Comparison of ENCODE assay signal across 29 cellular contexts in the genomic region with DNA sequence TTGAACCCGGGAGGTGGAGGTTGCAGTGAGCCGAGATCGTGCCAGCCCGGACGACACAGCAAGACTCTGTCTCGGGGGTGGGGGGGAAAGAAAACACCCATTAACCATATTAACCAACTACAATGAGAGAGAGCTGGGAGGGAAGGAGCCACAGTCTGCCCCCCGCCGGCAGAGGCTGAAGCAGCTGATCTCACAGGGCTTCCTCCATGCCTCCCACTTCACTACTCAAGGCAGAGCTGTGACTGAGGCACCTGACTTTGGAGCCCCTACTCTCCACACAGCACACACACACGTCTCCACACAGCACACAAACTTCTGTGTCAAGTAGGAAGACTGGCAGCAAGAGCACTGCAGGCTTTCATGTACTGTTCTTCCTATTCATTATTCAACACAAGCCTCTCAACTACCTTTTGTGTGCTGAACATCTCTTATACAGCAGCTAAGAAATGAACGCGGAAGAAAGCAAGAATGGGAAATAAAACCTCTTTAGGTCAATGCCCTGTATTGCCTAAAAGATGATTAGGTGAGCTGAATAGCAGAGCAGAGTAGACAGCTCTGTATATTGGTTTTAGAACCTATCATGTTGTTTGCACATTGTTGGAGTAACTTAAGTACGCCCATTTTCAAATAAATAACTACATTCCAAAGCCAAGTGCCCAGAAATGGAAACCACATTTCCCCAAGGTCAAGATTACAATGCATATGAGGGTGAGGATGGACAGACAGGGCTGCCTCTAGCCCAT.
"Had no signal": no experiment of that assay in that cellular context is flagged by ENCODE, and none has a peak within 500 bp of the region (broad histone marks: within the 10 kb centered on the region; RNA-seq: fewer than 3 reads in every experiment).

No MANE protein-coding gene starts in this region.

- H3K27ac ChIP-seq: adrenal gland, body of pancreas, colonic mucosa, neutrophil, ovary, tibial artery had no signal

- H3K27ac Mint-ChIP-seq: activated CD4-positive, alpha-beta T cell treated with anti-CD3 and anti-CD28 coated beads, Interleukin-2, amount 10 ng/mL, durations not matched to agents 7 days and 5 days; activated CD8-positive, alpha-beta T cell treated with anti-CD3 and anti-CD28 coated beads for 36 hours; activated naive CD8-positive, alpha-beta T cell; nephron progenitor cell; progenitor cell of endocrine pancreas; stimulated activated memory B cell treated with anti-CD40 and anti-IgM and Interleukin-4, amounts not matched to agents 10 μg/mL and 1 μg/mL and 100 μg/mL, for 72 hours had no signal

- H3K9me3 Mint-ChIP-seq: activated CD4-positive, alpha-beta T cell treated with anti-CD3 and anti-CD28 coated beads, Interleukin-2, amount 10 ng/mL, durations not matched to agents 7 days and 5 days; activated CD8-positive, alpha-beta T cell treated with anti-CD3 and anti-CD28 coated beads for 36 hours; naive B cell; nephron progenitor cell; stimulated activated memory B cell treated with anti-CD40 and anti-IgM and Interleukin-4, amounts not matched to agents 10 μg/mL and 1 μg/mL and 100 μg/mL, for 72 hours had no signal

- H3K27me3 ChIP-seq: adrenal gland, body of pancreas, cardiac muscle cell, colonic mucosa, neutrophil, ovary, stomach, tibial artery had no signal

- DNase-seq: activated CD4-positive, alpha-beta T cell treated with anti-CD3 and anti-CD28 coated beads, Interleukin-2, amount 10 ng/mL, durations not matched to agents 7 days and 5 days; activated CD4-positive, CD25-positive, alpha-beta regulatory T cell treated with anti-CD3 and anti-CD28 coated beads, Interleukin-2, amount 50 U/mL, for 72 hours; activated CD8-positive, alpha-beta T cell treated with anti-CD3 and anti-CD28 coated beads for 36 hours; activated effector memory CD4-positive, alpha-beta T cell treated with Interleukin-2 at 50 U/mL for 16 hours; activated naive CD4-positive, alpha-beta T cell treated with Interleukin-2 at 50 U/mL for 16 hours; body of pancreas; cerebellar nuclear complex; colonic mucosa; effector CD8-positive, alpha-beta T cell; left ventricle myocardium inferior; naive B cell; nephron progenitor cell; ovary; small intestine; stimulated activated CD4-positive, alpha-beta T cell treated with anti-CD3 and anti-CD28 coated beads, Interleukin-4, amount 100 ng/mL, for 24 hours; stomach; T-helper 1 cell; T1000; tibial artery had no signal

- H3K36me3 ChIP-seq: ovary had no signal

- H3K4me1 ChIP-seq: body of pancreas, colonic mucosa, tibial artery had no signal

- H3K27me3 Mint-ChIP-seq: activated CD4-positive, alpha-beta T cell treated with anti-CD3 and anti-CD28 coated beads, Interleukin-2, amount 10 ng/mL, durations not matched to agents 7 days and 5 days; activated CD8-positive, alpha-beta T cell treated with anti-CD3 and anti-CD28 coated beads for 36 hours; activated naive CD8-positive, alpha-beta T cell; naive B cell; progenitor cell of endocrine pancreas; stimulated activated memory B cell treated with anti-CD40 and anti-IgM and Interleukin-4, amounts not matched to agents 10 μg/mL and 1 μg/mL and 100 μg/mL, for 72 hours had no signal

- H3K4me3 ChIP-seq: adrenal gland, body of pancreas, cardiac muscle cell, colonic mucosa, left ventricle myocardium inferior, ovary, stomach, tibial artery had no signal

- FAIRE-seq: endometrium, frontal cortex, islet of Langerhans, small intestine had no signal

- H3K4me3 Mint-ChIP-seq: activated CD4-positive, alpha-beta T cell treated with anti-CD3 and anti-CD28 coated beads, Interleukin-2, amount 10 ng/mL, durations not matched to agents 7 days and 5 days; activated CD8-positive, alpha-beta T cell treated with anti-CD3 and anti-CD28 coated beads for 36 hours; activated naive CD8-positive, alpha-beta T cell; naive B cell; nephron progenitor cell; stimulated activated memory B cell treated with anti-CD40 and anti-IgM and Interleukin-4, amounts not matched to agents 10 μg/mL and 1 μg/mL and 100 μg/mL, for 72 hours had no signal

- ATAC-seq: activated CD8-positive, alpha-beta T cell treated with anti-CD3 and anti-CD28 coated beads for 36 hours; body of pancreas; sciatic nerve; stimulated activated memory B cell treated with anti-CD40 and anti-IgM and Interleukin-4, amounts not matched to agents 10 μg/mL and 1 μg/mL and 100 μg/mL, for 72 hours had no signal

- H3K9me3 ChIP-seq: adrenal gland, body of pancreas, colonic mucosa, left ventricle myocardium inferior, neutrophil, ovary, stomach, tibial artery had no signal

- H3K4me1 Mint-ChIP-seq: nephron progenitor cell had no signal
